Comparison of ENCODE assay signal across 8 cellular contexts in genomic region chr1:197924516-197925123, GRCh38. TPM values are rescaled to one million over a fixed set of nuclear protein-coding genes. Genes with fewer than 3 reads are reported as not detected.
DNase-seq lines count a peak whose midpoint lies in the region; ATAC-seq, FAIRE-seq and TF ChIP-seq lines count a peak whose summit lies in the region.

No MANE protein-coding gene starts in this region.

- H3K27me3 Mint-ChIP-seq in T-helper 17 cell: peaks cover 76% of the 10 kb centered on the region

- H3K27ac ChIP-seq in MM.1S (ENCODE audit: low read length) (no peak overlapping the region), gastroesophageal sphincter (no peak overlapping the region), small intestine (ENCODE audit: low read depth in 1 of 2, low read length in 1 of 2) (no peak overlapping the region)

- WGBS in gastroesophageal sphincter (ENCODE audit: low coverage in 1 of 2), 2 donors: 6 to 34% methylated on average over 3 to 4 of the region's 4 CpGs
- 33 to 35% (median 33%) methylated on average over 4 of the region's 4 CpGs for WGBS in small intestine, 3 donors

- intact Hi-C loops in Right ventricle myocardium superior (cut with DNase I): loop anchor here (10.0 kb wide), 1 partner anchor 400 kb away; no protein-coding TSS in a partner anchor
- intact Hi-C loops in Right ventricle myocardium inferior (cut with DNase I): loop anchor here (5.0 kb wide), 1 partner anchor 397 kb away; no protein-coding TSS in a partner anchor

- H3K9me3 ChIP-seq in MM.1S (replicated peaks; ENCODE audit: insufficient read depth, low read length) (no peaks in the 10 kb centered on the region), T-helper 17 cell (ENCODE audit: control insufficient read depth, low read length, poor library complexity, severe bottlenecking) (no peaks in the 10 kb centered on the region), gastroesophageal sphincter (no peaks in the 10 kb centered on the region), small intestine (ENCODE audit: control insufficient read depth, low read depth) (no peaks in the 10 kb centered on the region)

- no peak for TF ChIP-seq POLR2A in gastroesophageal sphincter (IDR thresholded peaks at IDR 0.05)

- H4K20me1 ChIP-seq in MM.1S (ENCODE audit: insufficient read depth, low read length): no peaks in the 10 kb centered on the region

- POLR2A ChIA-PET in HEK293T (lab: Yijun Ruan, JAX): no interaction called here

- TF ChIP-seq CTCF in MM.1S (IDR thresholded peaks at IDR 0.05; ENCODE audit: low read length) (peak; percentile 97), gastroesophageal sphincter (IDR thresholded peaks at IDR 0.05) (peak in 3 of 4 experiments; percentile 52 to 67 (median 53))

- no peak overlapping the region for H3K4me3 Mint-ChIP-seq in T-helper 17 cell

- DNase-seq in Right ventricle myocardium superior (no peak), Right ventricle myocardium inferior (ENCODE audit: missing footprints) (no peak), HEK293T (ENCODE audit: extremely low spot score) (peak; percentile 65), MM.1S (peak; percentile 59), T-helper 17 cell (no peak), small intestine (peak; percentile 56)
- DNase-seq in stimulated activated CD4-positive, alpha-beta T cell treated with anti-CD3 and anti-CD28 coated beads, Interleukin-2, amount 100 ng/mL, for 24 hours: no peak

- CTCF ChIA-PET in HEK293T (lab: Yijun Ruan, JAX): interaction anchor here (0.9 kb wide), 1 partner anchor 9 kb away, joined by 5 read pairs; no protein-coding TSS in a partner anchor

- no peaks in the 10 kb centered on the region for H3F3A ChIP-seq in MM.1S (ENCODE audit: insufficient read depth, low read length)

- no peak overlapping the region for H3K4me3 ChIP-seq in MM.1S (ENCODE audit: low read length)
- H3K4me3 ChIP-seq in gastroesophageal sphincter: no peak overlapping the region
- no peak overlapping the region for H3K4me3 ChIP-seq in small intestine (ENCODE audit: low read depth in 1 of 2, low read length in 2 of 2)

- no peak for TF ChIP-seq EP300 in gastroesophageal sphincter (IDR thresholded peaks at IDR 0.05)

- no peak overlapping the region for H3K27ac Mint-ChIP-seq in T-helper 17 cell

- H3K36me3 ChIP-seq in MM.1S (replicated peaks; ENCODE audit: insufficient read depth, low read length) (no peaks in the 10 kb centered on the region), gastroesophageal sphincter (no peaks in the 10 kb centered on the region), small intestine (ENCODE audit: control insufficient read depth in 2 of 2, insufficient read depth in 2 of 2, low read length in 2 of 2) (no peaks in the 10 kb centered on the region)

- no peak overlapping the region for H3K9ac ChIP-seq in MM.1S (ENCODE audit: low read length)

- H2AFZ ChIP-seq in MM.1S (ENCODE audit: low read length): no peak overlapping the region

- FAIRE-seq in small intestine (lab: Jason Lieb, UNC): no peak

- H3K4me2 ChIP-seq in MM.1S (ENCODE audit: low read depth, low read length): no peak overlapping the region

- H3K9me2 ChIP-seq in MM.1S (replicated peaks; ENCODE audit: insufficient read depth, low read length): no peaks in the 10 kb centered on the region

- H3K4me1 ChIP-seq in MM.1S (ENCODE audit: low read length) (0 out of 2 replicates have a peak, but pooled peaks cover 3% of the 10 kb centered on the region), gastroesophageal sphincter (peaks cover 0 to 17% (median 4%) of the 10 kb centered on the region in 3 donors), small intestine (ENCODE audit: control insufficient read depth in 2 of 2, insufficient read depth in 1 of 2, low read depth in 1 of 2, low read length in 1 of 2) (peaks cover 0 to 5% of the 10 kb centered on the region in 2 donors)

- peaks cover 2% of the 10 kb centered on the region for H3K36me3 Mint-ChIP-seq in T-helper 17 cell (ENCODE audit: low read depth)

- no peaks in the 10 kb centered on the region for H3K79me2 ChIP-seq in MM.1S (ENCODE audit: low read length)

- H3K27me3 ChIP-seq in MM.1S (replicated peaks; ENCODE audit: insufficient read depth, low read length): peaks cover 3% of the 10 kb centered on the region
- H3K27me3 ChIP-seq in gastroesophageal sphincter: peaks cover 91% of the 10 kb centered on the region
- H3K27me3 ChIP-seq in small intestine (ENCODE audit: control insufficient read depth in 2 of 2, insufficient read depth in 2 of 2, low read length in 2 of 2): peaks cover 0 to 33% of the 10 kb centered on the region in 2 donors

- peak; percentile 61 for ATAC-seq in Right ventricle myocardium superior (ENCODE audit: poor library complexity)
- ATAC-seq in Right ventricle myocardium inferior: no peak
- ATAC-seq in T-helper 17 cell: peak; percentile 68
- peak; percentile 46 for ATAC-seq in gastroesophageal sphincter

- H3K4me1 Mint-ChIP-seq in T-helper 17 cell: peaks cover 8% of the 10 kb centered on the region

TF ChIP-seq in HEK293T, 16 proteins besides CTCF, POLR2A, EP300 and RAD21:
- no peak for TF ChIP-seq SP1 (IDR thresholded peaks at IDR 0.05)
- no peak for TF ChIP-seq L3MBTL2 (conservative IDR thresholded peaks at IDR 0.05)
- TF ChIP-seq PKNOX1 (IDR thresholded peaks at IDR 0.05): no peak
- TF ChIP-seq CTBP1 (IDR thresholded peaks at IDR 0.05; ENCODE audit: borderline replicate concordance): no peak
- TF ChIP-seq ELF4 (IDR thresholded peaks at IDR 0.05): no peak
- no peak for TF ChIP-seq NFRKB (IDR thresholded peaks at IDR 0.05)
- no peak for TF ChIP-seq BHLHE40 (IDR thresholded peaks at IDR 0.05; ENCODE audit: borderline replicate concordance)
- TF ChIP-seq FOXA1 (IDR thresholded peaks at IDR 0.05): no peak
- no peak for TF ChIP-seq TARDBP (IDR thresholded peaks at IDR 0.05)
- no peak for TF ChIP-seq ZNF384 (IDR thresholded peaks at IDR 0.05)
- no peak for TF ChIP-seq FOXM1 (IDR thresholded peaks at IDR 0.05; ENCODE audit: borderline replicate concordance)
- no peak for TF ChIP-seq ARNT (IDR thresholded peaks at IDR 0.05)
- no peak for TF ChIP-seq SUZ12 (IDR thresholded peaks at IDR 0.05)
- TF ChIP-seq FOXK2 (IDR thresholded peaks at IDR 0.05): no peak
- TF ChIP-seq LEF1 (IDR thresholded peaks at IDR 0.05; ENCODE audit: borderline replicate concordance): no peak
TF ChIP-seq in HEK293T: peak in this region for 0.

RNA-seq across cellular contexts. Expression of gene LHX9, which starts 7.4 kb away (rescaled TPM):
- total RNA-seq in Right ventricle myocardium superior: 0.05 TPM
- 0.19 TPM for total RNA-seq in Right ventricle myocardium inferior
- total RNA-seq in T-helper 17 cell: not detected
- not detected for total RNA-seq in gastroesophageal sphincter
- polyA plus RNA-seq in small intestine: under 1 TPM in 1 of 3 donors, not detected in 2; 0.09 TPM

RNA-seq across cellular contexts. Expression of gene C1orf53, which starts 22.2 kb away (rescaled TPM):
- total RNA-seq in Right ventricle myocardium superior: 6.2 TPM
- total RNA-seq in Right ventricle myocardium inferior: 4.9 TPM
- total RNA-seq in T-helper 17 cell: not detected
- total RNA-seq in gastroesophageal sphincter: under 1 TPM in 1 of 4 donors, not detected in 3; 0.94 TPM
- polyA plus RNA-seq in small intestine: 10 to 100 TPM in 1 of 3 donors, 1 to 10 TPM in 2; 8.6 to 16.8 (median 8.6) TPM

Comparison
In these comparisons a context has a peak if more than half of its experiments do, and no peak if none do; other contexts are left out.
1. DNase-seq: peak in HEK293T (single experiment), MM.1S (single experiment) and small intestine (single experiment); none in Right ventricle myocardium superior (single experiment), Right ventricle myocardium inferior (single experiment), T-helper 17 cell (0 of 3) and stimulated activated CD4-positive, alpha-beta T cell treated with anti-CD3 and anti-CD28 coated beads, Interleukin-2, amount 100 ng/mL, for 24 hours (0 of 2).